27 cellular contexts compared by ENCODE assay signal in the genomic region with DNA sequence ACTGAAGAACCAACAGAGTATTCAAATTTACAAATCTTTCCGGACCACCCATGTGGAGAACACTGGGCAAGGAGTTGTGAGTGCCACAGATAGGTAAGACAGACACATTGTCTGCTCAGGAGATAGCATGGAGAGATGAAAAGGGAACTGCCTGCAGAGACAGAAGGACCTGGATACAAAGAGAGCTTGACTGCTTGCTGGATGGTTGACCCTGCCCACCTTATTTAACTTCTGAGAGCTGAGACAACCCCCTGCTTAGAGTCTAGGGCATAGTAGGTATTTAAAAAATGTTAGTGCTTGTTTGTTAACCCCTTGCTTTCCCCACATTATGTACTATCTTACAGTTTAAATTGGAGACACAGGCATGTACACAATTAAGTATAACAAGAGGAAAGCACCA.
"Had no signal": no experiment of that assay in that cellular context is flagged by ENCODE, and none has a peak within 500 bp of the region (broad histone marks: within the 10 kb centered on the region; RNA-seq: fewer than 3 reads in every experiment).

No MANE protein-coding gene starts in this region.

- FAIRE-seq: TTC549 had no signal

- H3K4me3 ChIP-seq: cardiac muscle cell had no signal

- DNase-seq: activated CD4-positive, alpha-beta memory T cell treated with anti-CD3 and anti-CD28 coated beads, Interleukin-2, amount 10 ng/mL, durations not matched to agents 7 days and 5 days; activated CD4-positive, alpha-beta T cell treated with anti-CD3 and anti-CD28 coated beads for 36 hours; activated CD4-positive, alpha-beta T cell treated with anti-CD3 and anti-CD28 coated beads, Interleukin-2, amount 50 U/mL, for 1 hour; activated CD4-positive, CD25-positive, alpha-beta regulatory T cell; activated gamma-delta T cell; activated naive CD4-positive, alpha-beta T cell treated with anti-CD3 and anti-CD28 coated beads for 36 hours; activated T-cell treated with anti-CD3 and anti-CD28 coated beads for 4 hours; activated T-cell treated with anti-CD3 and anti-CD28 coated beads, Interleukin-2, amount 50 U/mL, for 48 hours; brain microvascular endothelial cell; cerebellar nuclear complex; KG1; NCI-H1092; NCI-H1417; NCI-H1930; NCI-H2171; NCI-H2227 treated with DMSO at 0.1 percent for 48 hours; NCI-H446 treated with DMSO at 0.1 percent for 48 hours; NCI-H524 treated with DMSO at 0.1 percent for 48 hours; NCI-H82; PC-3; SIG-M5; T-cell; T-helper 2 cell; T1000 had no signal

- H3K36me3 ChIP-seq: brain microvascular endothelial cell, cardiac muscle cell had no signal

- H3K27ac ChIP-seq: brain microvascular endothelial cell, cardiac muscle cell had no signal

- H3K27me3 ChIP-seq: brain microvascular endothelial cell, cardiac muscle cell had no signal

- ATAC-seq: activated CD4-positive, alpha-beta T cell treated with anti-CD3 and anti-CD28 coated beads for 36 hours; activated T-helper 17 cell treated with anti-CD3 and anti-CD28 coated beads, Interleukin-2, amount 50 U/mL, for 72 hours; PC-3; T-cell had no signal
